Comparison of ENCODE assay signal across 28 cellular contexts in genomic region chr6:14328163-14328562, GRCh38.
"Had no signal": no experiment of that assay in that cellular context is flagged by ENCODE, and none has a peak within 500 bp of the region (broad histone marks: within the 10 kb centered on the region; RNA-seq: fewer than 3 reads in every experiment).

No MANE protein-coding gene starts in this region.

- H3K9me3 ChIP-seq: left ventricle myocardium inferior, neutrophil, psoas muscle, right lobe of liver, testis, thyroid gland, transverse colon, upper lobe of left lung, vagina had no signal

- H3K27me3 ChIP-seq: neural progenitor cell, neutrophil, right lobe of liver, testis, thyroid gland, transverse colon, upper lobe of left lung, vagina had no signal

- H3K27ac ChIP-seq: left ventricle myocardium inferior, neural progenitor cell, neutrophil, parathyroid adenoma, psoas muscle, right lobe of liver, testis, thyroid gland, transverse colon, upper lobe of left lung, vagina had no signal

- DNase-seq: hypothalamus; immature natural killer cell; kidney; left ventricle myocardium inferior; mesendoderm; naive B cell; natural killer cell; nephron progenitor cell; occipital lobe; psoas muscle; right lobe of liver; stimulated activated CD4-positive, alpha-beta T cell treated with anti-CD3 and anti-CD28 coated beads, Interleukin-1b, Interleukin-23, amount 100 ng/mL, for 48 hours; stimulated activated CD4-positive, alpha-beta T cell treated with anti-CD3 and anti-CD28 coated beads, Interleukin-2, amount 100 ng/mL, for 48 hours; stimulated activated CD4-positive, alpha-beta T cell treated with anti-CD3 and anti-CD28 coated beads, Interleukin-4, amount 100 ng/mL, for 4 hours; stimulated activated CD8-positive, alpha-beta memory T cell treated with anti-CD3 and anti-CD28 coated beads, Interleukin-4, amount 100 ng/mL, for 48 hours; stimulated activated naive CD4-positive, alpha-beta T cell treated with Interleukin-2 at 50 U/mL for 16 hours; stimulated activated naive CD8-positive, alpha-beta T cell treated with anti-CD3 and anti-CD28 coated beads, Interleukin-15, amount 100 ng/mL, for 72 hours; testis; thyroid gland; transverse colon; upper lobe of left lung had no signal

- ATAC-seq: natural killer cell; psoas muscle; right lobe of liver; stimulated activated memory B cell treated with anti-CD40 and anti-IgM and Interleukin-4, amounts not matched to agents 10 μg/mL and 1 μg/mL and 100 μg/mL, for 72 hours; stimulated activated naive CD8-positive, alpha-beta T cell treated with anti-CD3 and anti-CD28 coated beads, Interleukin-15, amount 100 ng/mL, for 72 hours had no signal

- H3K4me3 ChIP-seq: left ventricle myocardium inferior, lung, neural progenitor cell, psoas muscle, right lobe of liver, smooth muscle cell, testis, thyroid gland, transverse colon, upper lobe of left lung, vagina had no signal

- H3K4me1 ChIP-seq: left ventricle myocardium inferior, neural progenitor cell, parathyroid adenoma, psoas muscle, right lobe of liver, thyroid gland, transverse colon, upper lobe of left lung, vagina had no signal

- H3K36me3 ChIP-seq: left ventricle myocardium inferior, neural progenitor cell, neutrophil, right lobe of liver, thyroid gland, transverse colon, upper lobe of left lung, vagina had no signal

- H3K9ac ChIP-seq: neural progenitor cell, parathyroid adenoma had no signal
